In genomic region chr6:81387163-81387562, GRCh38 we compare ENCODE assay signal across 3 cellular contexts.
TF ChIP-seq lines count a peak whose summit lies in the region.

No MANE protein-coding gene starts in this region.

TF ChIP-seq in IMR-90, 13 proteins besides CTCF, POLR2A, EP300 and RAD21:
- TF ChIP-seq MAZ (IDR thresholded peaks at IDR 0.05; ENCODE audit: borderline replicate concordance, low read depth, low read length) (no peak), MAFK (IDR thresholded peaks at IDR 0.05; ENCODE audit: low read depth, low read length) (peak; percentile 39; the same call in 1 of the 2 replicates)

TF ChIP-seq in K562, 482 proteins besides CTCF, POLR2A, EP300 and RAD21:
- no peak for TF ChIP-seq HNRNPK (IDR thresholded peaks at IDR 0.05; ENCODE audit: low read depth, low read length, poor library complexity, severe bottlenecking)
- no peak for TF ChIP-seq NR2F6 (CRISPR knock-in tag; IDR thresholded peaks at IDR 0.05)
- peak; percentile 31; the same call in 1 of the 2 replicates for TF ChIP-seq ZNF316 (IDR thresholded peaks at IDR 0.05)
- no peak for TF ChIP-seq ZNF436 (CRISPR knock-in tag; IDR thresholded peaks at IDR 0.05)
- TF ChIP-seq MYC (IDR thresholded peaks at IDR 0.05; ENCODE audit: low read depth, low read length), result no peak
- no peak for TF ChIP-seq MYC (CRISPR knock-in tag; IDR thresholded peaks at IDR 0.05; ENCODE audit: borderline replicate concordance, low read depth)
- TF ChIP-seq, protein P1, sequence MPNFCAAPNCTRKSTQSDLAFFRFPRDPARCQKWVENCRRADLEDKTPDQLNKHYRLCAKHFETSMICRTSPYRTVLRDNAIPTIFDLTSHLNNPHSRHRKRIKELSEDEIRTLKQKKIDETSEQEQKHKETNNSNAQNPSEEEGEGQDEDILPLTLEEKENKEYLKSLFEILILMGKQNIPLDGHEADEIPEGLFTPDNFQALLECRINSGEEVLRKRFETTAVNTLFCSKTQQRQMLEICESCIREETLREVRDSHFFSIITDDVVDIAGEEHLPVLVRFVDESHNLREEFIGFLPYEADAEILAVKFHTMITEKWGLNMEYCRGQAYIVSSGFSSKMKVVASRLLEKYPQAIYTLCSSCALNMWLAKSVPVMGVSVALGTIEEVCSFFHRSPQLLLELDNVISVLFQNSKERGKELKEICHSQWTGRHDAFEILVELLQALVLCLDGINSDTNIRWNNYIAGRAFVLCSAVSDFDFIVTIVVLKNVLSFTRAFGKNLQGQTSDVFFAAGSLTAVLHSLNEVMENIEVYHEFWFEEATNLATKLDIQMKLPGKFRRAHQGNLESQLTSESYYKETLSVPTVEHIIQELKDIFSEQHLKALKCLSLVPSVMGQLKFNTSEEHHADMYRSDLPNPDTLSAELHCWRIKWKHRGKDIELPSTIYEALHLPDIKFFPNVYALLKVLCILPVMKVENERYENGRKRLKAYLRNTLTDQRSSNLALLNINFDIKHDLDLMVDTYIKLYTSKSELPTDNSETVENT (CRISPR knock-in tag; IDR thresholded peaks at IDR 0.05), result no peak
- TF ChIP-seq MEIS2 (IDR thresholded peaks at IDR 0.05; ENCODE audit: partially characterized antibody), result no peak
- TF ChIP-seq ZKSCAN3 (CRISPR knock-in tag; IDR thresholded peaks at IDR 0.05), result no peak
- no peak for TF ChIP-seq NELFE (IDR thresholded peaks at IDR 0.05; ENCODE audit: insufficient read depth, insufficient read length)
- TF ChIP-seq ZNF280B (CRISPR knock-in tag; IDR thresholded peaks at IDR 0.05), result no peak
- TF ChIP-seq ZNF830 (CRISPR knock-in tag; IDR thresholded peaks at IDR 0.05), result no peak
- no peak for TF ChIP-seq ZBTB26 (CRISPR knock-in tag; IDR thresholded peaks at IDR 0.05)
- TF ChIP-seq C11orf30 (IDR thresholded peaks at IDR 0.05; ENCODE audit: low read depth), result peak; percentile 35; the same call in 1 of the 2 replicates
- no peak for TF ChIP-seq BDP1 (IDR thresholded peaks at IDR 0.05; ENCODE audit: insufficient read depth, insufficient read length)
- TF ChIP-seq BRF1 (IDR thresholded peaks at IDR 0.05; ENCODE audit: borderline replicate concordance, extremely low read depth, insufficient read length), result no peak
- no peak for TF ChIP-seq ZNF444 (CRISPR knock-in tag; IDR thresholded peaks at IDR 0.05)
- TF ChIP-seq SIX5 (IDR thresholded peaks at IDR 0.05; ENCODE audit: borderline replicate concordance in 1 of 2, insufficient read depth in 1 of 2, low read depth in 1 of 2, low read length in 2 of 2), result no peak
- no peak for TF ChIP-seq PREB (CRISPR knock-in tag; IDR thresholded peaks at IDR 0.05)
- no peak for TF ChIP-seq ZNF274 (IDR thresholded peaks at IDR 0.05; ENCODE audit: borderline replicate concordance, low read depth, low read length)
- TF ChIP-seq YY1 (IDR thresholded peaks at IDR 0.05; ENCODE audit: borderline replicate concordance in 1 of 3, control insufficient read depth in 1 of 3, extremely low read depth in 1 of 3, insufficient read depth in 3 of 3, insufficient read length in 1 of 3, insufficient replicate concordance in 2 of 3, low read depth in 1 of 3, low read length in 2 of 3), result no peak
- no peak for TF ChIP-seq PHB (CRISPR knock-in tag; IDR thresholded peaks at IDR 0.05)
- TF ChIP-seq MAFG (tag; conservative IDR thresholded peaks at IDR 0.05), result 0 out of 2 replicates have a peak, but pooled peaks have one; percentile 25
- TF ChIP-seq MECOM (CRISPR knock-in tag; IDR thresholded peaks at IDR 0.05), result no peak
- TF ChIP-seq MYBL2 (IDR thresholded peaks at IDR 0.05; ENCODE audit: low read depth), result no peak
- no peak for TF ChIP-seq MYBL2 (CRISPR knock-in tag; IDR thresholded peaks at IDR 0.05; ENCODE audit: borderline replicate concordance)
- no peak for TF ChIP-seq ZSCAN29 (IDR thresholded peaks at IDR 0.05)

TF ChIP-seq in HepG2, 621 proteins besides CTCF, POLR2A, EP300 and RAD21:
- TF ChIP-seq, protein P2, sequence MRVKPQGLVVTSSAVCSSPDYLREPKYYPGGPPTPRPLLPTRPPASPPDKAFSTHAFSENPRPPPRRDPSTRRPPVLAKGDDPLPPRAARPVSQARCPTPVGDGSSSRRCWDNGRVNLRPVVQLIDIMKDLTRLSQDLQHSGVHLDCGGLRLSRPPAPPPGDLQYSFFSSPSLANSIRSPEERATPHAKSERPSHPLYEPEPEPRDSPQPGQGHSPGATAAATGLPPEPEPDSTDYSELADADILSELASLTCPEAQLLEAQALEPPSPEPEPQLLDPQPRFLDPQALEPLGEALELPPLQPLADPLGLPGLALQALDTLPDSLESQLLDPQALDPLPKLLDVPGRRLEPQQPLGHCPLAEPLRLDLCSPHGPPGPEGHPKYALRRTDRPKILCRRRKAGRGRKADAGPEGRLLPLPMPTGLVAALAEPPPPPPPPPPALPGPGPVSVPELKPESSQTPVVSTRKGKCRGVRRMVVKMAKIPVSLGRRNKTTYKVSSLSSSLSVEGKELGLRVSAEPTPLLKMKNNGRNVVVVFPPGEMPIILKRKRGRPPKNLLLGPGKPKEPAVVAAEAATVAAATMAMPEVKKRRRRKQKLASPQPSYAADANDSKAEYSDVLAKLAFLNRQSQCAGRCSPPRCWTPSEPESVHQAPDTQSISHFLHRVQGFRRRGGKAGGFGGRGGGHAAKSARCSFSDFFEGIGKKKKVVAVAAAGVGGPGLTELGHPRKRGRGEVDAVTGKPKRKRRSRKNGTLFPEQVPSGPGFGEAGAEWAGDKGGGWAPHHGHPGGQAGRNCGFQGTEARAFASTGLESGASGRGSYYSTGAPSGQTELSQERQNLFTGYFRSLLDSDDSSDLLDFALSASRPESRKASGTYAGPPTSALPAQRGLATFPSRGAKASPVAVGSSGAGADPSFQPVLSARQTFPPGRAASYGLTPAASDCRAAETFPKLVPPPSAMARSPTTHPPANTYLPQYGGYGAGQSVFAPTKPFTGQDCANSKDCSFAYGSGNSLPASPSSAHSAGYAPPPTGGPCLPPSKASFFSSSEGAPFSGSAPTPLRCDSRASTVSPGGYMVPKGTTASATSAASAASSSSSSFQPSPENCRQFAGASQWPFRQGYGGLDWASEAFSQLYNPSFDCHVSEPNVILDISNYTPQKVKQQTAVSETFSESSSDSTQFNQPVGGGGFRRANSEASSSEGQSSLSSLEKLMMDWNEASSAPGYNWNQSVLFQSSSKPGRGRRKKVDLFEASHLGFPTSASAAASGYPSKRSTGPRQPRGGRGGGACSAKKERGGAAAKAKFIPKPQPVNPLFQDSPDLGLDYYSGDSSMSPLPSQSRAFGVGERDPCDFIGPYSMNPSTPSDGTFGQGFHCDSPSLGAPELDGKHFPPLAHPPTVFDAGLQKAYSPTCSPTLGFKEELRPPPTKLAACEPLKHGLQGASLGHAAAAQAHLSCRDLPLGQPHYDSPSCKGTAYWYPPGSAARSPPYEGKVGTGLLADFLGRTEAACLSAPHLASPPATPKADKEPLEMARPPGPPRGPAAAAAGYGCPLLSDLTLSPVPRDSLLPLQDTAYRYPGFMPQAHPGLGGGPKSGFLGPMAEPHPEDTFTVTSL (CRISPR knock-in tag; IDR thresholded peaks at IDR 0.05; ENCODE audit: borderline replicate concordance), result no peak
- TF ChIP-seq, protein P3, sequence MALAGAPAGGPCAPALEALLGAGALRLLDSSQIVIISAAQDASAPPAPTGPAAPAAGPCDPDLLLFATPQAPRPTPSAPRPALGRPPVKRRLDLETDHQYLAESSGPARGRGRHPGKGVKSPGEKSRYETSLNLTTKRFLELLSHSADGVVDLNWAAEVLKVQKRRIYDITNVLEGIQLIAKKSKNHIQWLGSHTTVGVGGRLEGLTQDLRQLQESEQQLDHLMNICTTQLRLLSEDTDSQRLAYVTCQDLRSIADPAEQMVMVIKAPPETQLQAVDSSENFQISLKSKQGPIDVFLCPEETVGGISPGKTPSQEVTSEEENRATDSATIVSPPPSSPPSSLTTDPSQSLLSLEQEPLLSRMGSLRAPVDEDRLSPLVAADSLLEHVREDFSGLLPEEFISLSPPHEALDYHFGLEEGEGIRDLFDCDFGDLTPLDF (CRISPR knock-in tag; IDR thresholded peaks at IDR 0.05), result no peak
- TF ChIP-seq POGZ (CRISPR knock-in tag; IDR thresholded peaks at IDR 0.05), result no peak
- TF ChIP-seq, protein P4, sequence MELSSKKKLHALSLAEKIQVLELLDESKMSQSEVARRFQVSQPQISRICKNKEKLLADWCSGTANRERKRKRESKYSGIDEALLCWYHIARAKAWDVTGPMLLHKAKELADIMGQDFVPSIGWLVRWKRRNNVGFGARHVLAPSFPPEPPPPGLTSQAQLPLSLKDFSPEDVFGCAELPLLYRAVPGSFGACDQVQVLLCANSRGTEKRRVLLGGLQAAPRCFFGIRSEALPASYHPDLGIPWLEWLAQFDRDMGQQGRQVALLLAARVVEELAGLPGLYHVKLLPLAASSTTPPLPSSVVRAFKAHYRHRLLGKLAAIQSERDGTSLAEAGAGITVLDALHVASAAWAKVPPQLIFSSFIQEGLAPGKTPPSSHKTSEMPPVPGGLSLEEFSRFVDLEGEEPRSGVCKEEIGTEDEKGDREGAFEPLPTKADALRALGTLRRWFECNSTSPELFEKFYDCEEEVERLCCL (CRISPR knock-in tag; IDR thresholded peaks at IDR 0.05; ENCODE audit: borderline replicate concordance), result no peak
- TF ChIP-seq TBP (CRISPR knock-in tag; IDR thresholded peaks at IDR 0.05), result no peak
- TF ChIP-seq HES4 (CRISPR knock-in tag; IDR thresholded peaks at IDR 0.05; ENCODE audit: borderline replicate concordance), result no peak
- TF ChIP-seq RBM22 (optimal IDR thresholded peaks at IDR 0.05; ENCODE audit: low read length), result no peak
- TF ChIP-seq ZNF788 (CRISPR knock-in tag; IDR thresholded peaks at IDR 0.05; ENCODE audit: borderline replicate concordance), result no peak
- no peak for TF ChIP-seq HNRNPLL (IDR thresholded peaks at IDR 0.05; ENCODE audit: low read depth, low read length, poor library complexity, severe bottlenecking)
- no peak for TF ChIP-seq ADNP (CRISPR knock-in tag; IDR thresholded peaks at IDR 0.05)
- 0 out of 2 replicates have a peak, but pooled peaks have one; percentile 43 for TF ChIP-seq NFE2L2 (IDR thresholded peaks at IDR 0.05; ENCODE audit: low read length)
- TF ChIP-seq ZNF160 (CRISPR knock-in tag; IDR thresholded peaks at IDR 0.05), result no peak
- no peak for TF ChIP-seq ZNF101 (CRISPR knock-in tag; IDR thresholded peaks at IDR 0.05; ENCODE audit: borderline replicate concordance, low read depth)
- no peak for TF ChIP-seq HDAC2 (CRISPR knock-in tag; IDR thresholded peaks at IDR 0.05)
- TF ChIP-seq HDAC1 (CRISPR knock-in tag; IDR thresholded peaks at IDR 0.05), result no peak
- peak; percentile 89 for TF ChIP-seq MAFK (conservative IDR thresholded peaks at IDR 0.05 in 1 of 2, IDR thresholded peaks at IDR 0.05 in 1 of 2; ENCODE audit: low read length in 2 of 2)
- TF ChIP-seq MAFF (IDR thresholded peaks at IDR 0.05; ENCODE audit: low read depth, low read length), result peak; percentile 92
TF ChIP-seq in HepG2: peak in this region for 3.
